In the genomic region with DNA sequence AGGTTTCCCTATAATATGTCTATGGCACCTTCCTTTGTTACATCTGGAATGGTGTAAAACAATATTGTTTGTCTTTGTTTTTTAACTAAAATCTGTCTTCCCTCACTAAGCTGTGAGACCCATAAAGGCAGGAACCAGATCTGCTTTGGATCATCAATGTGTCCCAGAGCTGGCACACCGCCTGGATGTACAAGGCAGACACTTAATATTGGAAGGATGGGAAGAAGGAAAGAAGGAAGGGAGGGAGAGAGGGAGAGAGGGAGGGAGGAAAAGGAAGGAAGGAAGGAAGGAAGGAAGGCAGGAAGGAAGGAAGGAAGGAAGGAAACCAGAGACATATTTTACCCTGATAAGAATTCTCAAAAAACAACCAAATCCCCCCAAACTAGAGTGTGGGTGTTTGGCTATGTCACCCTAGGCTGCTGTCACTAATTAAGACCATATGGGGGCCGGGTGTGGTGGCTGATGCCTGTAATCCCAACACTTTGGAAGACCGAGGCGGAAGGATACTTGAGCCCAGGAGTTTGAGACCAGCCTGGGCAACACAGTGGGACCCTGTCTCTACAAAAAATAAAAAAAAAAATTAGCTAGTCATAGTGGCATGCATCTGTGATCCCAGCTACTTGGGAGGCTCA, we compare ENCODE assay signal across 16 cellular contexts. TPM values are rescaled to one million over a fixed set of nuclear protein-coding genes. Genes with fewer than 3 reads are reported as not detected.
DNase-seq lines count a peak whose midpoint lies in the region; ATAC-seq and TF ChIP-seq lines count a peak whose summit lies in the region.
"Had no signal": no experiment of that assay in that cellular context is flagged by ENCODE, and none has a peak within 500 bp of the region (broad histone marks: within the 10 kb centered on the region; RNA-seq: fewer than 3 reads in every experiment).

No MANE protein-coding gene starts in this region.

- no peak overlapping the region for H3K4me3 ChIP-seq in right cardiac atrium (ENCODE audit: low read length)
- no peak overlapping the region for H3K4me3 ChIP-seq in fibroblast of villous mesenchyme (ENCODE audit: low read depth, low read length)

- no peaks in the 10 kb centered on the region for H3K27me3 ChIP-seq in right cardiac atrium (ENCODE audit: control insufficient read depth, insufficient read depth)

- no peaks in the 10 kb centered on the region for H3K9me3 ChIP-seq in right cardiac atrium (ENCODE audit: control insufficient read depth, low read length)

- intact Hi-C loops in left ventricle myocardium superior (cut with micrococcal nuclease) (no loop called here), right cardiac atrium (cut with DNase I) (no loop called here)

- DNase-seq in left ventricle myocardium superior (peak; percentile 31), right cardiac atrium (no peak), RWPE1 (ENCODE audit: low spot score) (no peak), fibroblast of villous mesenchyme (ENCODE audit: low read depth) (peak; percentile 58), GM19238 (ENCODE audit: insufficient read length, low spot score) (no peak)
- DNase-seq: ACHN; CD8-positive, alpha-beta T cell; H7; IMR-90; Kasumi-1; NCI-H146; NCI-H2107; NCI-H446; SHP77 had no signal

- 87% methylated on average over 4 of the region's 4 CpGs for WGBS in right cardiac atrium

- TF ChIP-seq CTCF in RWPE1 (conservative IDR thresholded peaks at IDR 0.05; ENCODE audit: low read depth) (no peak), fibroblast of villous mesenchyme (IDR thresholded peaks at IDR 0.05; ENCODE audit: insufficient read depth, low read depth, low read length) (no peak)

- H3K4me1 ChIP-seq in right cardiac atrium (ENCODE audit: control insufficient read depth, insufficient read depth, low read length), result peaks cover 4% of the 10 kb centered on the region

- no peak for ATAC-seq in left ventricle myocardium superior
- no peak for ATAC-seq in right cardiac atrium
- ATAC-seq in HG03095 (IDR thresholded peaks at IDR 0.05; ENCODE audit: unreplicated experiment), result no peak
- no peak for ATAC-seq in GM21825 (IDR thresholded peaks at IDR 0.05; ENCODE audit: unreplicated experiment)
- ATAC-seq: CD8-positive, alpha-beta T cell had no signal

- H3K27ac ChIP-seq in right cardiac atrium (ENCODE audit: low read length), result no peak overlapping the region
- peak overlapping the region; percentile 42; the same call in 1 of the 2 replicates for H3K27ac ChIP-seq in RWPE1

- POLR2A ChIA-PET in RWPE1 (lab: Yijun Ruan, JAX; ENCODE audit: low non-redundant PET), result no interaction called here

- CTCF ChIA-PET in RWPE1 (lab: Yijun Ruan, JAX), result interaction anchor here (0.6 to 0.9 kb wide), 3 partner anchors 14 to 1299 kb away, joined by 3 to 4 read pairs (median 4); no protein-coding TSS in a partner anchor

RNA-seq across cellular contexts. Expression of a gene that starts 59.6 kb away (rescaled TPM):
- total RNA-seq in left ventricle myocardium superior (28.6 TPM), right cardiac atrium (10 to 100 TPM; 30.2 to 31.7 (median 31.0) TPM), fibroblast of villous mesenchyme (58.3 and 64.4 TPM in 2 replicates)
- polyA plus RNA-seq in right cardiac atrium, result 13.5 TPM

Comparison
In these comparisons a context has a peak if more than half of its experiments do, and no peak if none do; other contexts are left out.
1. DNase-seq: peak in left ventricle myocardium superior (single experiment) and fibroblast of villous mesenchyme (single experiment); none in right cardiac atrium (0 of 3), RWPE1 (single experiment) and GM19238 (single experiment).